Comparison of ENCODE assay signal across 10 cellular contexts in genomic region chr2:137952586-137953129, GRCh38. TPM values are rescaled to one million over a fixed set of nuclear protein-coding genes. Genes with fewer than 3 reads are reported as not detected.
DNase-seq lines count a peak whose midpoint lies in the region; ATAC-seq and TF ChIP-seq lines count a peak whose summit lies in the region.
"Had no signal": no experiment of that assay in that cellular context is flagged by ENCODE, and none has a peak within 500 bp of the region (broad histone marks: within the 10 kb centered on the region; RNA-seq: fewer than 3 reads in every experiment).

No MANE protein-coding gene starts in this region.

- H3K4me3 ChIP-seq in MG63, result peak overlapping the region; percentile 23
- H3K4me3 ChIP-seq in fibroblast of mammary gland (ENCODE audit: control insufficient read depth, low read depth, low read length), result no peak overlapping the region
- peak overlapping the region; percentile 46 to 62 (median 62) for H3K4me3 ChIP-seq in subcutaneous abdominal adipose tissue (ENCODE audit: low read depth in 1 of 5, low read length in 5 of 5)

- ATAC-seq in activated T-cell treated with anti-CD3 and anti-CD28 coated beads, Interleukin-2, amount 50 U/mL, for 72 hours (replicated peaks in 1 of 2), result no peak
- ATAC-seq in GM21825 (IDR thresholded peaks at IDR 0.05; ENCODE audit: unreplicated experiment), result no peak

- peak overlapping the region; percentile 18 for H3K27ac ChIP-seq in subcutaneous abdominal adipose tissue (ENCODE audit: low read depth, low read length)

- peak overlapping the region; percentile 32 for H3K27ac Mint-ChIP-seq in activated T-cell treated with anti-CD3 and anti-CD28 coated beads, Interleukin-2, amount 50 U/mL, for 72 hours

- no peaks in the 10 kb centered on the region for H3K9me3 Mint-ChIP-seq in activated T-cell treated with anti-CD3 and anti-CD28 coated beads, Interleukin-2, amount 50 U/mL, for 72 hours

- peaks cover 0 to 4% (median 2%) of the 10 kb centered on the region in 5 donors for H3K4me1 ChIP-seq in subcutaneous abdominal adipose tissue (ENCODE audit: control insufficient read depth in 5 of 5, insufficient read depth in 5 of 5, low read length in 5 of 5)
- H3K4me1 ChIP-seq: BE2C had no signal

- no peaks in the 10 kb centered on the region for H3K36me3 ChIP-seq in MG63
- no peaks in the 10 kb centered on the region for H3K36me3 ChIP-seq in subcutaneous abdominal adipose tissue (ENCODE audit: control insufficient read depth in 5 of 5, insufficient read depth in 5 of 5, low read length in 5 of 5)
- H3K36me3 ChIP-seq: BE2C had no signal

- DNase-seq in activated T-cell treated with anti-CD3 and anti-CD28 coated beads, Interleukin-2, amount 50 U/mL, for 72 hours, result peak in 1 of 2 donors; percentile 0
- DNase-seq in activated T-cell treated with anti-CD3 and anti-CD28 coated beads, Interleukin-2, amount 50 U/mL, for 1 hour, result no peak
- DNase-seq in MG63 (peak; percentile 15), fibroblast of mammary gland (ENCODE audit: low read depth) (peak; percentile 45), NCI-H2171 (lab: John Stamatoyannopoulos, UW) (no peak), NK-92 (lab: John Stamatoyannopoulos, UW; ENCODE audit: unreplicated experiment) (no peak)
- DNase-seq: BE2C, T-helper 9 cell had no signal

- peak overlapping the region in 1 of 5 donors; percentile 12 for H3K9ac ChIP-seq in subcutaneous abdominal adipose tissue (ENCODE audit: low read length in 5 of 5)

- H3K9me3 ChIP-seq in MG63 (no peaks in the 10 kb centered on the region), subcutaneous abdominal adipose tissue (ENCODE audit: control insufficient read depth in 5 of 5, low read length in 5 of 5) (no peaks in the 10 kb centered on the region)
- H3K9me3 ChIP-seq: BE2C had no signal

- no peak for TF ChIP-seq CTCF in fibroblast of mammary gland (conservative IDR thresholded peaks at IDR 0.05; ENCODE audit: control insufficient read depth, insufficient read depth, low read depth, low read length)

- H3K36me3 Mint-ChIP-seq in activated T-cell treated with anti-CD3 and anti-CD28 coated beads, Interleukin-2, amount 50 U/mL, for 72 hours (ENCODE audit: insufficient read depth in 2 of 2), result no peaks in the 10 kb centered on the region

- H3K4me1 Mint-ChIP-seq in activated T-cell treated with anti-CD3 and anti-CD28 coated beads, Interleukin-2, amount 50 U/mL, for 72 hours (ENCODE audit: low read depth), result peaks cover 15% of the 10 kb centered on the region

- H3K27me3 ChIP-seq in MG63, result no peaks in the 10 kb centered on the region
- H3K27me3 ChIP-seq in subcutaneous abdominal adipose tissue (ENCODE audit: control insufficient read depth in 5 of 5, insufficient read depth in 4 of 5, low read length in 5 of 5), result no peaks in the 10 kb centered on the region
- H3K27me3 ChIP-seq: BE2C had no signal

- H3K27me3 Mint-ChIP-seq in activated T-cell treated with anti-CD3 and anti-CD28 coated beads, Interleukin-2, amount 50 U/mL, for 72 hours (ENCODE audit: low read depth), result peaks cover 5% of the 10 kb centered on the region

- peak overlapping the region; percentile 43 to 71 for H3K4me3 Mint-ChIP-seq in activated T-cell treated with anti-CD3 and anti-CD28 coated beads, Interleukin-2, amount 50 U/mL, for 72 hours

RNA-seq across cellular contexts. Expression of gene HNMT, which starts 11.6 kb away (rescaled TPM):
- total RNA-seq in activated T-cell treated with anti-CD3 and anti-CD28 coated beads, Interleukin-2, amount 50 U/mL, for 72 hours, result not detected
- not detected in 2 replicates for total RNA-seq in MG63 (2014; rRNA removed; shearing (Covaris generic); ENCODE audit: low replicate concordance)

Comparison
In these comparisons a context has a peak if more than half of its experiments do, and no peak if none do; other contexts are left out.
1. DNase-seq: peak in MG63 (single experiment) and fibroblast of mammary gland (single experiment); none in activated T-cell treated with anti-CD3 and anti-CD28 coated beads, Interleukin-2, amount 50 U/mL, for 1 hour (single experiment), NCI-H2171 (single experiment) and NK-92 (single experiment).